In the genomic region with DNA sequence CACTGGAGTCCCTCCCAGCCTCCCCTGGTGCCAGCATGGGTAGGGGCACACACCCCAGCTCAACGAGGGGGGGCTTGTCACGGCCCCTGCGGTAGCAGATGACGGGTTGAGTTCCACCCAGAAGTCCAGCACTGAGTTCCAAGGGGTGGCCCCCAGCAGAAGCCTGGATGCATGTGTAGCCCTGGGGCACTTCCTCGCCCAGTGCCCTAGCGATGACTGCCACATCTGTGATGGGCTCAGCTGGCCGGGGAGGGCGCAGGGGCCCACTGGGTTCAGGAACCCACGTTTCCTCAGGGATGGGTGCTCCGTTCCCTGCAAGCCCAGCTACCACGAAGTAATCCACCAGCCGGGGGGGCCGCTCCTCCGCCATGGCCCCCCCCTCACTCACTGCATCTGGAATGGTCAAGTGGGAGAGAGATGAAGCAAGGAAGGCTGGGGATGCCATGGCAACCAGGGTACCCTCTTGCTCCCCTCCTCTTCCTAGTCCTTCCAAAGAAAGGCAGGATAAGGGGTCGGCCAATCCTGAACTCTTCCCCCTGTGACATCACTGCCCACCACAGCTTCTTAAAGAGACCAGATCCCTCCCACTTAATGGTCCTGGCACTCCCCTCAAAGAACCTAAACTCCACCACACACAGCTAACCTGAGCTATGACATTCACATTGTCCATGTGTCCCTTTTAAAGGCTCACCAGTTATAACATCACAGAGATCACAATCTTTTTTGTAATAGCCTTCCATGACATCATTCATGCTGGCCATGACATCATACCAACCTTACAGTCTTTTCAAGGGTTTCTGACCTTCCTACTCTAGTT, we compare ENCODE assay signal across 8 cellular contexts. TPM values are rescaled to one million over a fixed set of nuclear protein-coding genes. Genes with fewer than 3 reads are reported as not detected.
A peak's percentile ranks its signal among the peaks of the same experiment; 100 is the strongest.
DNase-seq lines count a peak whose midpoint lies in the region; ATAC-seq and TF ChIP-seq lines count a peak whose summit lies in the region.

No MANE protein-coding gene starts in this region.

- peaks cover 73% of the 10 kb centered on the region for H3K36me3 ChIP-seq in BLaER1
- peaks cover 6 to 69% (median 19%) of the 10 kb centered on the region in 3 experiments for H3K36me3 ChIP-seq in naive thymus-derived CD4-positive, alpha-beta T cell (ENCODE audit: control insufficient read depth in 2 of 3, insufficient read depth in 3 of 3, low read length in 3 of 3)

- peaks cover 3% of the 10 kb centered on the region for H3K27me3 Mint-ChIP-seq in brain
- no peaks in the 10 kb centered on the region for H3K27me3 Mint-ChIP-seq in naive thymus-derived CD4-positive, alpha-beta T cell

- peak overlapping the region; percentile 99 for H3K9ac ChIP-seq in BLaER1

- no peaks in the 10 kb centered on the region for H3K9me3 Mint-ChIP-seq in brain
- H3K9me3 Mint-ChIP-seq in naive thymus-derived CD4-positive, alpha-beta T cell: peaks cover 0 to 6% (median 0%) of the 10 kb centered on the region in 11 donors

- H3K4me1 ChIP-seq in BLaER1: peaks cover 47% of the 10 kb centered on the region
- peaks cover 23 to 25% of the 10 kb centered on the region in 2 donors for H3K4me1 ChIP-seq in naive thymus-derived CD4-positive, alpha-beta T cell (ENCODE audit: control insufficient read depth in 2 of 2, insufficient read depth in 2 of 2, low read length in 2 of 2)

- H3K27me3 ChIP-seq in BLaER1: no peaks in the 10 kb centered on the region
- no peaks in the 10 kb centered on the region for H3K27me3 ChIP-seq in naive thymus-derived CD4-positive, alpha-beta T cell (ENCODE audit: control insufficient read depth in 2 of 2, insufficient read depth in 2 of 2, low read length in 2 of 2)

- CTCF ChIA-PET in naive thymus-derived CD4-positive, alpha-beta T cell (lab: Charles Lee): interaction anchor here (0.9 to 3.6 kb wide), 7 partner anchors 12 to 45 kb away, joined by 3 to 36 read pairs (median 5); a partner anchor contains a TSS

- peak overlapping the region; percentile 100 for H3K27ac ChIP-seq in BLaER1
- H3K27ac ChIP-seq in naive thymus-derived CD4-positive, alpha-beta T cell (ENCODE audit: low read depth, low read length): peak overlapping the region; percentile 89

- no peak for TF ChIP-seq CTCF in brain (conservative IDR thresholded peaks at IDR 0.05)

- no peak for TF ChIP-seq RAD21 in Ishikawa (IDR thresholded peaks at IDR 0.05; ENCODE audit: low read depth)

- peaks cover 15% of the 10 kb centered on the region for H4K20me1 ChIP-seq in BLaER1

- peak overlapping the region; percentile 90 to 94 (median 91) for H3K4me3 Mint-ChIP-seq in brain
- peak overlapping the region; percentile 93 to 99 (median 96) for H3K4me3 Mint-ChIP-seq in naive thymus-derived CD4-positive, alpha-beta T cell

- peak overlapping the region; percentile 92 for H3K4me3 ChIP-seq in BLaER1
- peak overlapping the region; percentile 94 for H3K4me3 ChIP-seq in naive thymus-derived CD4-positive, alpha-beta T cell (ENCODE audit: low read length)

- DNase-seq in naive thymus-derived CD4-positive, alpha-beta T cell: peak in 1 of 9 donors; percentile 35
- no peak for DNase-seq in dedifferentiated amniotic fluid mesenchymal stem cell (ENCODE audit: extremely low spot score)
- DNase-seq in effector CD4-positive, alpha-beta T cell: no peak

- H3K4me2 ChIP-seq in BLaER1: peak overlapping the region; percentile 97

- peaks cover 21% of the 10 kb centered on the region for H3K36me3 Mint-ChIP-seq in brain
- peaks cover 7 to 38% (median 10%) of the 10 kb centered on the region in 5 donors for H3K36me3 Mint-ChIP-seq in naive thymus-derived CD4-positive, alpha-beta T cell

- no peak for ATAC-seq in naive thymus-derived CD4-positive, alpha-beta T cell
- ATAC-seq in GM21526 (IDR thresholded peaks at IDR 0.05; ENCODE audit: low FRiP score, unreplicated experiment) (no peak), HG02852 (IDR thresholded peaks at IDR 0.05; ENCODE audit: unreplicated experiment) (no peak)

- peaks cover 19% of the 10 kb centered on the region for H3K4me1 Mint-ChIP-seq in brain
- H3K4me1 Mint-ChIP-seq in naive thymus-derived CD4-positive, alpha-beta T cell: peaks cover 20 to 52% (median 41%) of the 10 kb centered on the region in 7 donors

- POLR2A ChIA-PET in naive thymus-derived CD4-positive, alpha-beta T cell (lab: Charles Lee): interaction anchor here (0.6 to 7.3 kb wide), 21 partner anchors 9 to 1961 kb away, joined by 3 to 159 read pairs (median 6); a partner anchor contains a TSS

- no peaks in the 10 kb centered on the region for H3K9me3 ChIP-seq in BLaER1
- H3K9me3 ChIP-seq in naive thymus-derived CD4-positive, alpha-beta T cell (ENCODE audit: control insufficient read depth in 2 of 3, low read length in 3 of 3): no peaks in the 10 kb centered on the region

- H3K27ac Mint-ChIP-seq in brain: peak overlapping the region; percentile 10 to 98 (median 90)
- peak overlapping the region; percentile 90 to 98 (median 96) for H3K27ac Mint-ChIP-seq in naive thymus-derived CD4-positive, alpha-beta T cell

- intact Hi-C loops in naive thymus-derived CD4-positive, alpha-beta T cell (cut with micrococcal nuclease): no loop called here

- no peak for TF ChIP-seq EP300 in Ishikawa (IDR thresholded peaks at IDR 0.05; ENCODE audit: borderline replicate concordance)

TF ChIP-seq in Ishikawa, 13 proteins besides CTCF, POLR2A, EP300 and RAD21:
- TF ChIP-seq YY1 (IDR thresholded peaks at IDR 0.05; ENCODE audit: low read depth) (no peak), CREB1 (IDR thresholded peaks at IDR 0.05; ENCODE audit: low read depth) (0 out of 2 replicates have a peak, but pooled peaks have one; percentile 22), FOXM1 (IDR thresholded peaks at IDR 0.05; ENCODE audit: borderline replicate concordance, low read depth) (no peak), CEBPB (IDR thresholded peaks at IDR 0.05) (no peak)
- TF ChIP-seq, protein P1, sequence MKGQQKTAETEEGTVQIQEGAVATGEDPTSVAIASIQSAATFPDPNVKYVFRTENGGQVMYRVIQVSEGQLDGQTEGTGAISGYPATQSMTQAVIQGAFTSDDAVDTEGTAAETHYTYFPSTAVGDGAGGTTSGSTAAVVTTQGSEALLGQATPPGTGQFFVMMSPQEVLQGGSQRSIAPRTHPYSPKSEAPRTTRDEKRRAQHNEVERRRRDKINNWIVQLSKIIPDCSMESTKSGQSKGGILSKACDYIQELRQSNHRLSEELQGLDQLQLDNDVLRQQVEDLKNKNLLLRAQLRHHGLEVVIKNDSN (IDR thresholded peaks at IDR 0.05): no peak

RNA-seq across cellular contexts. Expression of a gene that starts 2.3 kb away (rescaled TPM):
- polyA plus RNA-seq in brain (ENCODE audit: insufficient read depth, low read depth, low replicate concordance): 27.6 TPM
- 100 to 1,000 TPM; 148 to 223 (median 197) TPM for total RNA-seq in naive thymus-derived CD4-positive, alpha-beta T cell
- polyA plus RNA-seq in naive thymus-derived CD4-positive, alpha-beta T cell: 10 to 100 TPM; 12.5 to 27.0 TPM

RNA-seq across cellular contexts. Expression of a gene that starts 14.2 kb away (rescaled TPM):
- 39.3 TPM for polyA plus RNA-seq in brain (ENCODE audit: insufficient read depth, low read depth, low replicate concordance)
- total RNA-seq in naive thymus-derived CD4-positive, alpha-beta T cell: 100 to 1,000 TPM in 4 of 5 experiments, 10 to 100 TPM in 1; 86.1 to 157 (median 119) TPM
- polyA plus RNA-seq in naive thymus-derived CD4-positive, alpha-beta T cell: 10 to 100 TPM; 25.2 to 44.8 TPM

RNA-seq across cellular contexts. Expression of a gene that starts 19.1 kb away (rescaled TPM):
- polyA plus RNA-seq in brain (ENCODE audit: insufficient read depth, low read depth, low replicate concordance): 52.2 TPM
- total RNA-seq in naive thymus-derived CD4-positive, alpha-beta T cell: 10 to 100 TPM; 14.4 to 53.2 (median 18.7) TPM
- 10 to 100 TPM; 27.8 to 37.4 TPM for polyA plus RNA-seq in naive thymus-derived CD4-positive, alpha-beta T cell

RNA-seq across cellular contexts. Expression of a gene that starts 21.4 kb away (rescaled TPM):
- polyA plus RNA-seq in brain (ENCODE audit: insufficient read depth, low read depth, low replicate concordance): 29.4 TPM
- total RNA-seq in naive thymus-derived CD4-positive, alpha-beta T cell: 100 to 1,000 TPM in 1 of 5 experiments, 10 to 100 TPM in 4; 67.3 to 102 (median 75.5) TPM
- polyA plus RNA-seq in naive thymus-derived CD4-positive, alpha-beta T cell: 1 to 10 TPM; 4.8 to 5.3 TPM

RNA-seq across cellular contexts. Expression of a gene that starts 23.5 kb away (rescaled TPM):
- polyA plus RNA-seq in brain (ENCODE audit: insufficient read depth, low read depth, low replicate concordance): 44.9 TPM
- total RNA-seq in naive thymus-derived CD4-positive, alpha-beta T cell: 1 to 10 TPM; 4.6 to 8.4 (median 7.0) TPM
- polyA plus RNA-seq in naive thymus-derived CD4-positive, alpha-beta T cell: 1 to 10 TPM; 6.2 to 7.7 TPM
